ENCODE assay signal across 31 cellular contexts in genomic region chr5:16048132-16048531, GRCh38.
"Had no signal": no experiment of that assay in that cellular context is flagged by ENCODE, and none has a peak within 500 bp of the region (broad histone marks: within the 10 kb centered on the region; RNA-seq: fewer than 3 reads in every experiment).

No MANE protein-coding gene starts in this region.

- H3K27me3 ChIP-seq: brain microvascular endothelial cell, esophagus squamous epithelium, gastroesophageal sphincter had no signal

- H3K4me3 Mint-ChIP-seq: activated B cell treated with CpG ODN at 0.5 μM for 24 hours; activated CD8-positive, alpha-beta T cell treated with anti-CD3 and anti-CD28 coated beads for 36 hours; activated naive CD8-positive, alpha-beta T cell; activated T-cell treated with anti-CD3 and anti-CD28 coated beads, Interleukin-2, amount 50 U/mL, for 4 hours; activated T-helper 17 cell treated with anti-CD3 and anti-CD28 coated beads, Interleukin-2, amount 50 U/mL, for 72 hours; effector memory CD8-positive, alpha-beta T cell; T-helper 17 cell; T-helper 2 cell treated with Interferon-gamma antibody and Interleukin-4, amounts not matched to agents 5 μg/mL and 100 μg/mL, for 36 hours had no signal

- H3K9me3 ChIP-seq: esophagus squamous epithelium, gastroesophageal sphincter had no signal

- H3K36me3 Mint-ChIP-seq: activated naive CD8-positive, alpha-beta T cell had no signal

- DNase-seq: activated B cell treated with CpG ODN at 0.5 μM for 24 hours; activated CD4-positive, alpha-beta T cell treated with anti-CD3 and anti-CD28 coated beads for 48 hours; activated CD4-positive, alpha-beta T cell treated with anti-CD3 and anti-CD28 coated beads, Interleukin-2, amount 50 U/mL, for 1 hour; activated CD4-positive, alpha-beta T cell treated with anti-CD3 and anti-CD28 coated beads, Interleukin-2, amount 50 U/mL, for 48 hours; activated CD8-positive, alpha-beta memory T cell treated with anti-CD3 and anti-CD28 coated beads for 24 hours; activated CD8-positive, alpha-beta T cell treated with anti-CD3 and anti-CD28 coated beads for 36 hours; activated effector memory CD4-positive, alpha-beta T cell treated with Interleukin-2 at 50 U/mL for 16 hours; activated gamma-delta T cell treated with Interleukin-2 at 50 U/mL for 16 hours; activated naive CD4-positive, alpha-beta T cell treated with anti-CD3 and anti-CD28 coated beads, Interleukin-2, amount 50 U/mL, for 16 hours; activated naive CD4-positive, alpha-beta T cell treated with Interleukin-2 at 50 U/mL for 16 hours; activated T-cell treated with anti-CD3 and anti-CD28 coated beads, Interleukin-2, amount 50 U/mL, for 4 hours; amniotic stem cell; anterior cingulate cortex; brain microvascular endothelial cell; caudate nucleus; cortex of kidney; dermis blood vessel endothelial cell; effector CD4-positive, alpha-beta T cell; effector memory CD8-positive, alpha-beta T cell; erythroblast; esophagus squamous epithelium; foreskin melanocyte; T-helper 1 cell; T-helper 17 cell; T1000; WERI-Rb-1 had no signal

- H3K27me3 Mint-ChIP-seq: activated B cell treated with CpG ODN at 0.5 μM for 24 hours; activated naive CD8-positive, alpha-beta T cell; activated T-helper 17 cell treated with anti-CD3 and anti-CD28 coated beads, Interleukin-2, amount 50 U/mL, for 72 hours; effector memory CD8-positive, alpha-beta T cell; T-helper 17 cell had no signal

- H3K36me3 ChIP-seq: brain microvascular endothelial cell, esophagus squamous epithelium, gastroesophageal sphincter, WERI-Rb-1 had no signal

- ATAC-seq: activated CD4-positive, CD25-positive, alpha-beta regulatory T cell treated with anti-CD3 and anti-CD28 coated beads, Interleukin-2, amount 50 U/mL, for 24 hours; activated CD8-positive, alpha-beta T cell treated with anti-CD3 and anti-CD28 coated beads for 36 hours; activated T-cell treated with anti-CD3 and anti-CD28 coated beads, Interleukin-2, amount 50 U/mL, for 4 hours; activated T-helper 17 cell treated with anti-CD3 and anti-CD28 coated beads, Interleukin-2, amount 50 U/mL, for 72 hours; effector memory CD8-positive, alpha-beta T cell; gastroesophageal sphincter; T-helper 17 cell had no signal

- H3K4me3 ChIP-seq: esophagus squamous epithelium, gastroesophageal sphincter had no signal

- H3K27ac ChIP-seq: brain microvascular endothelial cell, esophagus squamous epithelium, gastroesophageal sphincter, WERI-Rb-1 had no signal

- H3K9me3 Mint-ChIP-seq: activated B cell treated with CpG ODN at 0.5 μM for 24 hours had no signal

- H3K27ac Mint-ChIP-seq: activated B cell treated with CpG ODN at 0.5 μM for 24 hours; activated CD8-positive, alpha-beta T cell treated with anti-CD3 and anti-CD28 coated beads for 36 hours; activated naive CD8-positive, alpha-beta T cell; activated T-helper 17 cell treated with anti-CD3 and anti-CD28 coated beads, Interleukin-2, amount 50 U/mL, for 72 hours; effector memory CD8-positive, alpha-beta T cell; T-helper 17 cell; T-helper 2 cell treated with Interferon-gamma antibody and Interleukin-4, amounts not matched to agents 5 μg/mL and 100 μg/mL, for 36 hours had no signal

- H3K4me1 Mint-ChIP-seq: activated B cell treated with CpG ODN at 0.5 μM for 24 hours; activated T-helper 17 cell treated with anti-CD3 and anti-CD28 coated beads, Interleukin-2, amount 50 U/mL, for 72 hours; T-helper 17 cell had no signal

- H3K4me1 ChIP-seq: esophagus squamous epithelium, gastroesophageal sphincter had no signal
